ENCODE assay signal across 1 cellular context in the genomic region with DNA sequence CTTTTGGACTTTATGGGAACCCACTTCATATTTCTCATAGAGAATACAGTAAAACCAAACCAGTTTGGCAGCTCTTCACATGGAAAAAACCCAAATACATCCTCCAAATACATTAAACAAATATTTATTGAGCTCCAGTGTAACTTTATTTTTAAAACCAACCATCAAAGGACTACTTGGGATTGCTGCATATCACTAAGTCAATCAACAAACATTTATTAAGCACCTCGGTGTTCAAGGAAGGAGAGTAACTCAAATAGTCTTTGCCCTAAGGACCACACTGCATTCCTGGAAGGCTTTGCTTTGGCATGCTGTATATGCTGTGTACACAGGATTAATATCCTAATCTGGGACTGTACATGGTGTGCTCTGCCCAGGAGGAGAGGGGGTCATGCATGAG.
TF ChIP-seq lines count a peak whose summit lies in the region.

No MANE protein-coding gene starts in this region.

TF ChIP-seq in K562, 482 proteins besides CTCF, POLR2A, EP300 and RAD21:
- TF ChIP-seq ZNF3 (CRISPR knock-in tag; IDR thresholded peaks at IDR 0.05) = 0 out of 2 replicates have a peak, but pooled peaks have one; percentile 50
- TF ChIP-seq PCBP2 (IDR thresholded peaks at IDR 0.05; ENCODE audit: low read depth, low read length, poor library complexity, severe bottlenecking) = no peak
TF ChIP-seq in K562: peak in this region for 1.
